16 cellular contexts compared by ENCODE assay signal in genomic region chr22:39665661-39666431, GRCh38.
DNase-seq lines count a peak whose midpoint lies in the region; ATAC-seq and TF ChIP-seq lines count a peak whose summit lies in the region.
"Had no signal": no experiment of that assay in that cellular context is flagged by ENCODE, and none has a peak within 500 bp of the region (broad histone marks: within the 10 kb centered on the region; RNA-seq: fewer than 3 reads in every experiment).

No MANE protein-coding gene starts in this region.

- H3K36me3 Mint-ChIP-seq in natural killer cell, result no peaks in the 10 kb centered on the region
- no peaks in the 10 kb centered on the region for H3K36me3 Mint-ChIP-seq in natural killer cell treated with Interleukin-12 subunit alpha and Interleukin-12 subunit beta and Interleukin-15 and Interleukin-18, amount 100 ng/mL, for 72 hours
- peaks cover 5% of the 10 kb centered on the region for H3K36me3 Mint-ChIP-seq in WTC11

- H3K27me3 ChIP-seq in mesenchymal stem cell (ENCODE audit: control insufficient read depth in 1 of 2, insufficient read depth in 1 of 2, low read length in 2 of 2) (peaks cover 67 to 68% of the 10 kb centered on the region in 2 experiments), uterus (peaks cover 0 to 32% of the 10 kb centered on the region in 2 donors)

- H2BK5ac ChIP-seq in mesenchymal stem cell (ENCODE audit: low read depth, low read length, poor library complexity, severe bottlenecking), result no peak overlapping the region

- H3K36me3 ChIP-seq in mesenchymal stem cell (ENCODE audit: control insufficient read depth in 1 of 2, insufficient read depth in 2 of 2, low read depth in 1 of 2, low read length in 2 of 2) (no peaks in the 10 kb centered on the region), uterus (no peaks in the 10 kb centered on the region)

- peak overlapping the region; percentile 55 for H3K4me3 Mint-ChIP-seq in natural killer cell
- no peak overlapping the region for H3K4me3 Mint-ChIP-seq in natural killer cell treated with Interleukin-12 subunit alpha and Interleukin-12 subunit beta and Interleukin-15 and Interleukin-18, amount 100 ng/mL, for 72 hours
- H3K4me3 Mint-ChIP-seq in WTC11, result peak overlapping the region; percentile 60

- no peak overlapping the region for H2BK120ac ChIP-seq in mesenchymal stem cell (ENCODE audit: low read depth, low read length)

- H3K23ac ChIP-seq in mesenchymal stem cell (ENCODE audit: low read length in 2 of 2), result no peak overlapping the region

- intact Hi-C loops in natural killer cell (cut with micrococcal nuclease) (no loop called here), uterus (cut with DNase I; ENCODE audit: low total_unique reads) (no loop called here)

- H2BK12ac ChIP-seq in mesenchymal stem cell (ENCODE audit: low read length in 2 of 2), result no peak overlapping the region

- TF ChIP-seq CTCF in natural killer cell (IDR thresholded peaks at IDR 0.05) (no peak), WTC11 (IDR thresholded peaks at IDR 0.05) (no peak), uterus (IDR thresholded peaks at IDR 0.05) (no peak)

- no peak overlapping the region for H4K91ac ChIP-seq in mesenchymal stem cell (ENCODE audit: low read length)

- H3K9ac ChIP-seq in mesenchymal stem cell (ENCODE audit: low read length), result no peak overlapping the region

- peak overlapping the region; percentile 24 for H4K8ac ChIP-seq in mesenchymal stem cell (ENCODE audit: low read length)

- H3K4ac ChIP-seq in mesenchymal stem cell (ENCODE audit: low read depth in 1 of 2, low read length in 2 of 2), result no peak overlapping the region

- H3K4me1 Mint-ChIP-seq in natural killer cell, result peaks cover 10 to 21% of the 10 kb centered on the region in 2 donors
- H3K4me1 Mint-ChIP-seq in natural killer cell treated with Interleukin-12 subunit alpha and Interleukin-12 subunit beta and Interleukin-15 and Interleukin-18, amount 100 ng/mL, for 72 hours (ENCODE audit: low read depth in 2 of 2), result peaks cover 0 to 14% of the 10 kb centered on the region in 2 donors
- peaks cover 33% of the 10 kb centered on the region for H3K4me1 Mint-ChIP-seq in WTC11

- POLR2A ChIA-PET in WTC11 (lab: Charles Lee), result interaction anchor here (1.2 kb wide), 1 partner anchor 379 kb away, joined by 3 read pairs; no protein-coding TSS in a partner anchor

- no peak for TF ChIP-seq POLR2A in uterus (IDR thresholded peaks at IDR 0.05)

- no peaks in the 10 kb centered on the region for H3K79me1 ChIP-seq in mesenchymal stem cell (replicated peaks; ENCODE audit: low read length, poor library complexity, severe bottlenecking)

- DNase-seq in natural killer cell (no peak), WTC11 (ENCODE audit: low spot score) (no peak), mesenchymal stem cell (no peak), uterus (no peak), islet precursor cell (no peak), AG20443 (ENCODE audit: low spot score) (no peak)
- no peak for DNase-seq in natural killer cell treated with Interleukin-12 subunit alpha and Interleukin-12 subunit beta and Interleukin-15 and Interleukin-18, amount 100 ng/mL, for 72 hours (ENCODE audit: low spot score)
- no peak for DNase-seq in stimulated activated CD4-positive, alpha-beta T cell treated with anti-CD3 and anti-CD28 coated beads, Interleukin-1b, Interleukin-23, amount 100 ng/mL, for 48 hours
- DNase-seq: C1 segment of cervical spinal cord, NCI-H1417, NCI-H187 treated with DMSO at 0.1 percent for 48 hours, NCI-H2171, NCI-H446, NCI-H748 treated with DMSO at 0.1 percent for 48 hours had no signal

- H3K18ac ChIP-seq in mesenchymal stem cell (ENCODE audit: low read depth in 1 of 2, low read length in 2 of 2), result no peak overlapping the region

- WGBS in mesenchymal stem cell, result 84% methylated on average over 16 of the region's 16 CpGs

- H3K4me1 ChIP-seq in mesenchymal stem cell (ENCODE audit: control insufficient read depth, insufficient read depth, low read depth, low read length) (peaks cover 10% of the 10 kb centered on the region), uterus (peaks cover 0 to 7% of the 10 kb centered on the region in 2 donors)

- peaks cover 20 to 35% of the 10 kb centered on the region in 2 donors for H3K27me3 Mint-ChIP-seq in natural killer cell (ENCODE audit: low read depth in 2 of 2)
- peaks cover 19 to 36% of the 10 kb centered on the region in 2 donors for H3K27me3 Mint-ChIP-seq in natural killer cell treated with Interleukin-12 subunit alpha and Interleukin-12 subunit beta and Interleukin-15 and Interleukin-18, amount 100 ng/mL, for 72 hours
- H3K27me3 Mint-ChIP-seq in WTC11 (ENCODE audit: low read depth), result peaks cover 24% of the 10 kb centered on the region

- no peak overlapping the region for H3K4me3 ChIP-seq in mesenchymal stem cell (ENCODE audit: insufficient read depth in 1 of 2, low read depth in 1 of 2, low read length in 2 of 2)
- H3K4me3 ChIP-seq in uterus, result no peak overlapping the region

- H3K27ac Mint-ChIP-seq in natural killer cell (no peak overlapping the region), WTC11 (peak overlapping the region; percentile 66; the same call in 1 of the 2 replicates)
- no peak overlapping the region for H3K27ac Mint-ChIP-seq in natural killer cell treated with Interleukin-12 subunit alpha and Interleukin-12 subunit beta and Interleukin-15 and Interleukin-18, amount 100 ng/mL, for 72 hours
- H3K27ac Mint-ChIP-seq: IgD-negative memory B cell had no signal

- H2AK5ac ChIP-seq in mesenchymal stem cell (ENCODE audit: low read length, severe bottlenecking), result no peak overlapping the region

- H3K9me3 Mint-ChIP-seq in natural killer cell (no peaks in the 10 kb centered on the region), WTC11 (peaks cover 4% of the 10 kb centered on the region)
- no peaks in the 10 kb centered on the region for H3K9me3 Mint-ChIP-seq in natural killer cell treated with Interleukin-12 subunit alpha and Interleukin-12 subunit beta and Interleukin-15 and Interleukin-18, amount 100 ng/mL, for 72 hours

- no peak overlapping the region for H2BK15ac ChIP-seq in mesenchymal stem cell (ENCODE audit: low read depth, poor library complexity, severe bottlenecking)

- H2AFZ ChIP-seq in mesenchymal stem cell (ENCODE audit: low read depth, low read length), result no peak overlapping the region

- H3K14ac ChIP-seq in mesenchymal stem cell (ENCODE audit: low read length in 2 of 2), result no peak overlapping the region

- H3K4me2 ChIP-seq in mesenchymal stem cell (ENCODE audit: low read length, poor library complexity, severe bottlenecking), result no peak overlapping the region

- peaks cover 10% of the 10 kb centered on the region for H3K9me3 ChIP-seq in mesenchymal stem cell (ENCODE audit: control insufficient read depth, low read length)
- no peaks in the 10 kb centered on the region for H3K9me3 ChIP-seq in uterus

- H3K27ac ChIP-seq in mesenchymal stem cell (ENCODE audit: low read length, poor library complexity, severe bottlenecking) (no peak overlapping the region), uterus (no peak overlapping the region)

- CTCF ChIA-PET in WTC11 (lab: Charles Lee), result interaction anchor here (0.8 to 1.4 kb wide), 6 partner anchors 11 to 359 kb away, joined by 3 to 9 read pairs (median 6); no protein-coding TSS in a partner anchor

- ATAC-seq in natural killer cell (no peak), WTC11 (no peak)
- no peak for ATAC-seq in natural killer cell treated with Interleukin-12 subunit alpha and Interleukin-12 subunit beta and Interleukin-15 and Interleukin-18, amount 100 ng/mL, for 72 hours
- ATAC-seq: HCT116 had no signal

TF ChIP-seq in WTC11, 78 proteins besides CTCF, POLR2A, EP300 and RAD21 (continues in another document):
- TF ChIP-seq ZNF532 (CRISPR knock-in tag; IDR thresholded peaks at IDR 0.05; ENCODE audit: borderline replicate concordance), result no peak
- TF ChIP-seq FOXP1 (CRISPR knock-in tag; IDR thresholded peaks at IDR 0.05; ENCODE audit: borderline replicate concordance), result no peak
- no peak for TF ChIP-seq ZNF219 (CRISPR knock-in tag; IDR thresholded peaks at IDR 0.05; ENCODE audit: borderline replicate concordance)
- TF ChIP-seq USF2 (CRISPR knock-in tag; IDR thresholded peaks at IDR 0.05), result no peak
- no peak for TF ChIP-seq NR3C1 (CRISPR knock-in tag; conservative IDR thresholded peaks at IDR 0.05; ENCODE audit: low read depth)
